13 cellular contexts compared by ENCODE assay signal in genomic region chrX:47177079-47177478, GRCh38.
"Had no signal": no experiment of that assay in that cellular context is flagged by ENCODE, and none has a peak within 500 bp of the region (broad histone marks: within the 10 kb centered on the region; RNA-seq: fewer than 3 reads in every experiment).

No MANE protein-coding gene starts in this region.

- H3K4me1 ChIP-seq: foreskin keratinocyte had no signal

- H2AFZ ChIP-seq: hepatocyte had no signal

- DNase-seq: activated CD4-positive, alpha-beta T cell treated with anti-CD3 and anti-CD28 coated beads for 1 hour; activated CD4-positive, alpha-beta T cell treated with anti-CD3 and anti-CD28 coated beads, Interleukin-2, amount 50 U/mL, for 4 hours; activated gamma-delta T cell; activated T-cell treated with anti-CD3 and anti-CD28 coated beads for 4 hours; dorsolateral prefrontal cortex; foreskin keratinocyte; nephron progenitor cell; occipital lobe; stimulated activated CD4-positive, alpha-beta T cell treated with anti-CD3 and anti-CD28 coated beads, Interleukin-2, amount 100 ng/mL, for 48 hours; stimulated activated naive CD8-positive, alpha-beta T cell treated with anti-CD3 and anti-CD28 coated beads, Interleukin-15, amount 100 ng/mL, for 72 hours; WERI-Rb-1 had no signal

- H3K27me3 ChIP-seq: cardiac muscle cell, foreskin keratinocyte, hepatocyte had no signal

- H3K27ac ChIP-seq: cardiac muscle cell, foreskin keratinocyte, hepatocyte, WERI-Rb-1 had no signal

- H3K79me2 ChIP-seq: hepatocyte had no signal

- H3K4me3 ChIP-seq: cardiac muscle cell, dorsolateral prefrontal cortex, hepatocyte had no signal

- ATAC-seq: foreskin keratinocyte; stimulated activated naive CD8-positive, alpha-beta T cell treated with anti-CD3 and anti-CD28 coated beads, Interleukin-15, amount 100 ng/mL, for 72 hours had no signal

- H3K36me3 ChIP-seq: cardiac muscle cell had no signal

- H3K4me2 ChIP-seq: hepatocyte had no signal
